ENCODE assay signal across 11 cellular contexts in genomic region chr17:47987240-47987835, GRCh38. TPM values are rescaled to one million over a fixed set of nuclear protein-coding genes. Genes with fewer than 3 reads are reported as not detected.
DNase-seq lines count a peak whose midpoint lies in the region; ATAC-seq and TF ChIP-seq lines count a peak whose summit lies in the region.
"Had no signal": no experiment of that assay in that cellular context is flagged by ENCODE, and none has a peak within 500 bp of the region (broad histone marks: within the 10 kb centered on the region; RNA-seq: fewer than 3 reads in every experiment).

No MANE protein-coding gene starts in this region.

- H3K4me3 ChIP-seq in GM23338 = peak overlapping the region; percentile 0; the same call in 1 of the 2 replicates
- no peak overlapping the region for H3K4me3 ChIP-seq in gastroesophageal sphincter

- no peak overlapping the region for H3K27ac ChIP-seq in GM23338 (ENCODE audit: low read depth)
- H3K27ac ChIP-seq in gastroesophageal sphincter = peak overlapping the region in 3 of 4 donors; percentile 64 to 75 (median 65)
- no peak overlapping the region for H3K27ac ChIP-seq in RWPE1

- no peak for TF ChIP-seq EP300 in gastroesophageal sphincter (IDR thresholded peaks at IDR 0.05)

- peak; percentile 46 for ATAC-seq in GM23338
- ATAC-seq in gastroesophageal sphincter = peak; percentile 43
- ATAC-seq: activated CD4-positive, alpha-beta T cell treated with anti-CD3 and anti-CD28 coated beads for 36 hours had no signal

- H3K4me1 ChIP-seq in GM23338 (ENCODE audit: insufficient read depth) = peaks cover 34% of the 10 kb centered on the region
- peaks cover 0 to 21% (median 8%) of the 10 kb centered on the region in 3 donors for H3K4me1 ChIP-seq in gastroesophageal sphincter

- no peak overlapping the region for H3K4me3 Mint-ChIP-seq in GM23338
- H3K4me3 Mint-ChIP-seq: activated CD4-positive, alpha-beta T cell treated with anti-CD3 and anti-CD28 coated beads for 36 hours had no signal

- 0 out of 4 replicates have a peak, but pooled peaks of 1 of the 2 experiments have one; percentile 2 for TF ChIP-seq CTCF in GM23338 (conservative IDR thresholded peaks at IDR 0.05; ENCODE audit: low read depth in 2 of 2)
- no peak for TF ChIP-seq CTCF in gastroesophageal sphincter (IDR thresholded peaks at IDR 0.05)
- TF ChIP-seq CTCF in RWPE1 (conservative IDR thresholded peaks at IDR 0.05; ENCODE audit: low read depth) = no peak

- no peaks in the 10 kb centered on the region for H3K36me3 ChIP-seq in GM23338 (ENCODE audit: insufficient read depth)
- H3K36me3 ChIP-seq in gastroesophageal sphincter = peaks cover 0 to 15% of the 10 kb centered on the region in 2 donors

- H4K20me1 ChIP-seq in GM23338 (replicated peaks; ENCODE audit: insufficient read depth) = no peaks in the 10 kb centered on the region

- no peak for TF ChIP-seq POLR2A in gastroesophageal sphincter (IDR thresholded peaks at IDR 0.05)

- peaks cover 27% of the 10 kb centered on the region for H3K27me3 Mint-ChIP-seq in GM23338 (ENCODE audit: insufficient read depth, low read depth, poor library complexity)
- H3K27me3 Mint-ChIP-seq: activated CD4-positive, alpha-beta T cell treated with anti-CD3 and anti-CD28 coated beads for 36 hours had no signal

- DNase-seq in GM23338 (ENCODE audit: low spot score) (peak; percentile 53), NCI-H69 (lab: John Stamatoyannopoulos, UW) (peak; percentile 98), renal cortical epithelial cell (ENCODE audit: low read depth) (peak; percentile 44), MV-4-11 (lab: John Stamatoyannopoulos, UW) (no peak), RWPE1 (ENCODE audit: low spot score) (no peak), HuH-7.5 (ENCODE audit: low spot score) (no peak)
- DNase-seq in activated CD4-positive, alpha-beta T cell treated with anti-CD3 and anti-CD28 coated beads for 48 hours = no peak
- DNase-seq: activated CD4-positive, alpha-beta T cell treated with anti-CD3 and anti-CD28 coated beads for 36 hours; MM.1S; stimulated activated CD4-positive, alpha-beta T cell treated with anti-CD3 and anti-CD28 coated beads, Interleukin-4, amount 100 ng/mL, for 24 hours had no signal

- peak overlapping the region; percentile 45 for H3K4me2 ChIP-seq in GM23338

- CTCF ChIA-PET in RWPE1 (lab: Yijun Ruan, JAX) = no interaction called here

- POLR2A ChIA-PET in RWPE1 (lab: Yijun Ruan, JAX; ENCODE audit: low non-redundant PET) = no interaction called here

- H2AFZ ChIP-seq in GM23338 = 0 out of 2 replicates have a peak overlapping the region, but pooled peaks have one; percentile 16

- 20 to 34% methylated on average over 4 to 13 of the region's 17 CpGs for WGBS in gastroesophageal sphincter (ENCODE audit: low coverage in 1 of 2), 2 donors

- H3K36me3 Mint-ChIP-seq in GM23338 (ENCODE audit: low read depth) = peaks cover 11% of the 10 kb centered on the region; the same call in 2 of the 3 replicates

- peaks cover 54% of the 10 kb centered on the region for H3K4me1 Mint-ChIP-seq in GM23338
- H3K4me1 Mint-ChIP-seq: activated CD4-positive, alpha-beta T cell treated with anti-CD3 and anti-CD28 coated beads for 36 hours had no signal

- H3K9me2 ChIP-seq in GM23338 (ENCODE audit: insufficient read depth) = no peaks in the 10 kb centered on the region

- no peak overlapping the region for H3K27ac Mint-ChIP-seq in GM23338
- H3K27ac Mint-ChIP-seq: activated CD4-positive, alpha-beta T cell treated with anti-CD3 and anti-CD28 coated beads for 36 hours had no signal

- no peaks in the 10 kb centered on the region for H3K79me2 ChIP-seq in GM23338 (replicated peaks; ENCODE audit: insufficient read depth)

- no peaks in the 10 kb centered on the region for H3K9me3 Mint-ChIP-seq in GM23338

- 0 out of 2 replicates have a peak, but pooled peaks cover 4% of the 10 kb centered on the region for H3F3A ChIP-seq in GM23338 (replicated peaks; ENCODE audit: low read depth)

- no peaks in the 10 kb centered on the region for H3K9me3 ChIP-seq in gastroesophageal sphincter

- H3K27me3 ChIP-seq in GM23338 (ENCODE audit: insufficient read depth) (no peaks in the 10 kb centered on the region), gastroesophageal sphincter (no peaks in the 10 kb centered on the region)

TF ChIP-seq in GM23338, 12 proteins besides CTCF, POLR2A, EP300 and RAD21:
- TF ChIP-seq, protein P1, sequence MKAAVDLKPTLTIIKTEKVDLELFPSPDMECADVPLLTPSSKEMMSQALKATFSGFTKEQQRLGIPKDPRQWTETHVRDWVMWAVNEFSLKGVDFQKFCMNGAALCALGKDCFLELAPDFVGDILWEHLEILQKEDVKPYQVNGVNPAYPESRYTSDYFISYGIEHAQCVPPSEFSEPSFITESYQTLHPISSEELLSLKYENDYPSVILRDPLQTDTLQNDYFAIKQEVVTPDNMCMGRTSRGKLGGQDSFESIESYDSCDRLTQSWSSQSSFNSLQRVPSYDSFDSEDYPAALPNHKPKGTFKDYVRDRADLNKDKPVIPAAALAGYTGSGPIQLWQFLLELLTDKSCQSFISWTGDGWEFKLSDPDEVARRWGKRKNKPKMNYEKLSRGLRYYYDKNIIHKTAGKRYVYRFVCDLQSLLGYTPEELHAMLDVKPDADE (IDR thresholded peaks at IDR 0.05) = no peak
- TF ChIP-seq EZH2 (IDR thresholded peaks at IDR 0.05; ENCODE audit: low read depth, unreplicated experiment) (no peak), JUNB (IDR thresholded peaks at IDR 0.05; ENCODE audit: unreplicated experiment) (no peak), STAT1 (IDR thresholded peaks at IDR 0.05; ENCODE audit: unreplicated experiment) (no peak), ZNF331 (CRISPR knock-in tag; IDR thresholded peaks at IDR 0.05; ENCODE audit: low read depth) (no peak)

RNA-seq across cellular contexts. Expression of gene CDK5RAP3, which starts 16.4 kb away (rescaled TPM):
- total RNA-seq in GM23338 (2014; rRNA removed; shearing (Covaris generic)) = 67.0 and 106 TPM in 2 replicates
- polyA plus RNA-seq in GM23338 (2016; fragmentation: Nextera tagmentation; extraction: Ambion mirVana) = 78.9 and 92.6 TPM in 2 replicates
- 10 to 100 TPM; 43.8 to 98.8 (median 63.8) TPM for total RNA-seq in gastroesophageal sphincter
- 50.7 and 66.2 TPM in 2 replicates for total RNA-seq in renal cortical epithelial cell

RNA-seq across cellular contexts. Expression of gene PRR15L, which starts 29.7 kb away (rescaled TPM):
- not detected in 2 replicates for total RNA-seq in GM23338 (2014; rRNA removed; shearing (Covaris generic))
- 0.57 and 0.66 TPM in 2 replicates for polyA plus RNA-seq in GM23338 (2016; fragmentation: Nextera tagmentation; extraction: Ambion mirVana)
- total RNA-seq in gastroesophageal sphincter (1 to 10 TPM in 1 of 4 donors, under 1 TPM in 1, not detected in 2; 0.19 to 3.5 TPM), renal cortical epithelial cell (0.85 and 6.9 TPM in 2 replicates)
- total RNA-seq: activated CD4-positive, alpha-beta T cell treated with anti-CD3 and anti-CD28 coated beads for 36 hours had no signal

RNA-seq across cellular contexts. Expression of gene PNPO, which starts 46.0 kb away (rescaled TPM):
- 12.7 and 21.8 TPM in 2 replicates for total RNA-seq in GM23338 (2014; rRNA removed; shearing (Covaris generic))
- polyA plus RNA-seq in GM23338 (2016; fragmentation: Nextera tagmentation; extraction: Ambion mirVana) = 3.9 and 5.0 TPM in 2 replicates
- total RNA-seq in gastroesophageal sphincter (10 to 100 TPM; 20.3 to 43.9 (median 21.9) TPM), renal cortical epithelial cell (76.7 and 77.6 TPM in 2 replicates)

RNA-seq across cellular contexts. Expression of gene COPZ2, which starts 50.3 kb away (rescaled TPM):
- total RNA-seq in GM23338 (2014; rRNA removed; shearing (Covaris generic)) = not detected in 2 replicates
- polyA plus RNA-seq in GM23338 (2016; fragmentation: Nextera tagmentation; extraction: Ambion mirVana) = not detected in 2 replicates
- 10 to 100 TPM; 40.6 to 75.5 (median 49.4) TPM for total RNA-seq in gastroesophageal sphincter
- total RNA-seq in renal cortical epithelial cell = 6.8 and 8.0 TPM in 2 replicates

Comparison
In these comparisons a context has a peak if more than half of its experiments do, and no peak if none do; other contexts are left out.
1. DNase-seq: peak in GM23338 (single experiment), NCI-H69 (single experiment) and renal cortical epithelial cell (single experiment); none in MV-4-11 (single experiment), RWPE1 (single experiment), HuH-7.5 (single experiment) and activated CD4-positive, alpha-beta T cell treated with anti-CD3 and anti-CD28 coated beads for 48 hours (single experiment).
2. H3K27ac ChIP-seq: peak in gastroesophageal sphincter (3 of 4); none in GM23338 (single experiment) and RWPE1 (single experiment).